ENCODE assay signal across 13 cellular contexts in genomic region chr14:30849354-30849753, GRCh38. TPM values are rescaled to one million over a fixed set of nuclear protein-coding genes. Genes with fewer than 3 reads are reported as not detected.
A peak's percentile ranks its signal among the peaks of the same experiment; 100 is the strongest.
DNase-seq lines count a peak whose midpoint lies in the region; ATAC-seq and TF ChIP-seq lines count a peak whose summit lies in the region.
"Had no signal": no experiment of that assay in that cellular context is flagged by ENCODE, and none has a peak within 500 bp of the region (broad histone marks: within the 10 kb centered on the region; RNA-seq: fewer than 3 reads in every experiment).

No MANE protein-coding gene starts in this region.

- H3K4me1 ChIP-seq in OCI-LY3 (ENCODE audit: low read length), result peaks cover 46% of the 10 kb centered on the region
- H3K4me1 ChIP-seq in breast epithelium, result no peaks in the 10 kb centered on the region
- H3K4me1 ChIP-seq in esophagus muscularis mucosa, result no peaks in the 10 kb centered on the region
- H3K4me1 ChIP-seq: testis had no signal

- no peaks in the 10 kb centered on the region for H3K27me3 ChIP-seq in OCI-LY3 (ENCODE audit: low read depth, low read length)
- H3K27me3 ChIP-seq in breast epithelium, result no peaks in the 10 kb centered on the region
- peaks cover 0 to 6% (median 0%) of the 10 kb centered on the region in 4 donors for H3K27me3 ChIP-seq in esophagus muscularis mucosa
- H3K27me3 ChIP-seq: testis had no signal

- H4K20me1 ChIP-seq in OCI-LY3 (ENCODE audit: insufficient read depth, low read length), result no peaks in the 10 kb centered on the region

- H3K79me2 ChIP-seq in OCI-LY3 (ENCODE audit: low read length), result no peaks in the 10 kb centered on the region

- H3K9me3 ChIP-seq in OCI-LY3 (ENCODE audit: insufficient read depth, low read length) (no peaks in the 10 kb centered on the region), breast epithelium (no peaks in the 10 kb centered on the region), esophagus muscularis mucosa (no peaks in the 10 kb centered on the region)
- H3K9me3 ChIP-seq: testis had no signal

- 60% methylated on average over 1 of the region's 1 CpG for WGBS in esophagus muscularis mucosa

- H3K4me3 ChIP-seq in OCI-LY3 (ENCODE audit: low read length) (peak overlapping the region; percentile 39), breast epithelium (no peak overlapping the region), esophagus muscularis mucosa (no peak overlapping the region)
- H3K4me3 ChIP-seq: GM23248, testis had no signal

- H3K9ac ChIP-seq in OCI-LY3 (ENCODE audit: low read length), result peak overlapping the region; percentile 34
- H3K9ac ChIP-seq: GM23248 had no signal

- peak overlapping the region; percentile 78 for H3K4me2 ChIP-seq in OCI-LY3 (ENCODE audit: low read length)

- no peak for TF ChIP-seq CTCF in OCI-LY3 (IDR thresholded peaks at IDR 0.05; ENCODE audit: low read depth, low read length)
- no peak for TF ChIP-seq CTCF in breast epithelium (IDR thresholded peaks at IDR 0.05)
- TF ChIP-seq CTCF in esophagus muscularis mucosa (IDR thresholded peaks at IDR 0.05), result no peak

- H2AFZ ChIP-seq in OCI-LY3 (ENCODE audit: low read depth, low read length), result peak overlapping the region; percentile 15
- H2AFZ ChIP-seq: GM23248 had no signal

- DNase-seq in NCI-H1417 (lab: John Stamatoyannopoulos, UW) (no peak), left cardiac atrium (no peak), breast epithelium (ENCODE audit: low spot score in 2 of 2) (no peak), esophagus muscularis mucosa (ENCODE audit: extremely low spot score) (no peak)
- DNase-seq: activated naive CD8-positive, alpha-beta T cell treated with anti-CD3 and anti-CD28 coated beads for 36 hours; CD4-positive, alpha-beta T cell; GM23248; testis had no signal

- ATAC-seq in GM18511 (IDR thresholded peaks at IDR 0.05; ENCODE audit: unreplicated experiment), result peak; percentile 96
- ATAC-seq in GM21515 (IDR thresholded peaks at IDR 0.05; ENCODE audit: unreplicated experiment), result peak; percentile 90
- ATAC-seq in HG03103 (IDR thresholded peaks at IDR 0.05; ENCODE audit: low read depth, unreplicated experiment), result peak; percentile 93
- ATAC-seq in left cardiac atrium, result no peak
- ATAC-seq: activated CD4-positive, CD25-positive, alpha-beta regulatory T cell treated with anti-CD3 and anti-CD28 coated beads, Interleukin-2, amount 50 U/mL, for 24 hours had no signal

- peak overlapping the region; percentile 67 for H3K27ac ChIP-seq in OCI-LY3 (ENCODE audit: low read length)
- no peak overlapping the region for H3K27ac ChIP-seq in breast epithelium
- H3K27ac ChIP-seq in esophagus muscularis mucosa (replicated peaks in 1 of 4), result no peak overlapping the region
- H3K27ac ChIP-seq: GM23248, testis had no signal

- intact Hi-C loops in left cardiac atrium (cut with DNase I), result no loop called here
- intact Hi-C loops in breast epithelium (cut with DNase I; ENCODE audit: low total_unique reads), result no loop called here
- intact Hi-C loops in esophagus muscularis mucosa (cut with DNase I), result no loop called here

- no peak for TF ChIP-seq POLR2A in breast epithelium (IDR thresholded peaks at IDR 0.05)
- TF ChIP-seq POLR2A in esophagus muscularis mucosa (IDR thresholded peaks at IDR 0.05; ENCODE audit: low read depth), result no peak

- H3K36me3 ChIP-seq in OCI-LY3 (replicated peaks; ENCODE audit: low read depth, low read length) (no peaks in the 10 kb centered on the region), breast epithelium (no peaks in the 10 kb centered on the region), esophagus muscularis mucosa (no peaks in the 10 kb centered on the region)

- no peak for TF ChIP-seq EP300 in esophagus muscularis mucosa (IDR thresholded peaks at IDR 0.05)

RNA-seq across cellular contexts. Expression of gene COCH, which starts 25.0 kb away (rescaled TPM):
- 1 to 10 TPM in 1 of 2 donors, under 1 TPM in 1; 0.82 to 1.2 TPM for total RNA-seq in left cardiac atrium
- 1 to 10 TPM in 2 of 3 donors, under 1 TPM in 1; 0.66 to 3.5 (median 1.6) TPM for total RNA-seq in breast epithelium
- total RNA-seq in esophagus muscularis mucosa, result 1 to 10 TPM in 3 of 4 donors, under 1 TPM in 1; 0.42 to 4.5 (median 3.0) TPM
- total RNA-seq: CD4-positive, alpha-beta T cell; GM23248 had no signal

Comparison
In these comparisons a context has a peak if more than half of its experiments do, and no peak if none do; other contexts are left out.
1. ATAC-seq: peak in GM18511 (single experiment), GM21515 (single experiment) and HG03103 (single experiment); none in left cardiac atrium (0 of 2).